In genomic region chr20:18416478-18416877, GRCh38 we compare ENCODE assay signal across 1 cellular context.
TF ChIP-seq lines count a peak whose summit lies in the region.

No MANE protein-coding gene starts in this region.

TF ChIP-seq in HepG2, 621 proteins besides CTCF, POLR2A, EP300 and RAD21:
- TF ChIP-seq MYC (CRISPR knock-in tag; IDR thresholded peaks at IDR 0.05; ENCODE audit: borderline replicate concordance) (no peak), SP140L (CRISPR knock-in tag; IDR thresholded peaks at IDR 0.05; ENCODE audit: borderline replicate concordance) (no peak), RFX3 (CRISPR knock-in tag; IDR thresholded peaks at IDR 0.05) (no peak), SALL1 (CRISPR knock-in tag; IDR thresholded peaks at IDR 0.05) (no peak), ZMAT3 (CRISPR knock-in tag; conservative IDR thresholded peaks at IDR 0.05) (no peak), PBX3 (CRISPR knock-in tag; IDR thresholded peaks at IDR 0.05; ENCODE audit: borderline replicate concordance) (no peak), THYN1 (CRISPR knock-in tag; IDR thresholded peaks at IDR 0.05; ENCODE audit: borderline replicate concordance, low read depth) (no peak), SNAI1 (CRISPR knock-in tag; IDR thresholded peaks at IDR 0.05; ENCODE audit: borderline replicate concordance) (no peak), ZNF296 (CRISPR knock-in tag; conservative IDR thresholded peaks at IDR 0.05) (no peak)
TF ChIP-seq in HepG2: peak in this region for 0.
